In genomic region chr9:32550609-32551490, GRCh38 we compare ENCODE assay signal across 1 cellular context.
TF ChIP-seq lines count a peak whose summit lies in the region.

No MANE protein-coding gene starts in this region.

TF ChIP-seq in GM12878, 131 proteins besides CTCF, POLR2A, EP300 and RAD21 (continues in another document):
- peak; percentile 11; the same call in 1 of the 2 replicates for TF ChIP-seq EED (IDR thresholded peaks at IDR 0.05; ENCODE audit: low read depth)
- no peak for TF ChIP-seq MAX (IDR thresholded peaks at IDR 0.05; ENCODE audit: low read depth, low read length)
- peak; percentile 13; the same call in 1 of the 2 replicates for TF ChIP-seq RAD51 (IDR thresholded peaks at IDR 0.05)
- TF ChIP-seq REST (IDR thresholded peaks at IDR 0.05; ENCODE audit: low read depth, low read length): no peak
- no peak for TF ChIP-seq JUND (IDR thresholded peaks at IDR 0.05; ENCODE audit: low read depth, low read length)
- TF ChIP-seq BCLAF1 (IDR thresholded peaks at IDR 0.05): no peak
- no peak; the same call in 1 of the 2 replicates for TF ChIP-seq SMAD5 (IDR thresholded peaks at IDR 0.05; ENCODE audit: low read depth)
- TF ChIP-seq RFX5 (IDR thresholded peaks at IDR 0.05; ENCODE audit: low read depth, low read length): peak; percentile 55; the same call in 1 of the 2 replicates
- TF ChIP-seq NKRF (conservative IDR thresholded peaks at IDR 0.05): peak; percentile 69
- TF ChIP-seq CEBPZ (IDR thresholded peaks at IDR 0.05; ENCODE audit: low read depth, low read length): no peak
- no peak for TF ChIP-seq ETV6 (conservative IDR thresholded peaks at IDR 0.05 in 1 of 2, IDR thresholded peaks at IDR 0.05 in 1 of 2; ENCODE audit: borderline replicate concordance in 1 of 2, low read depth in 1 of 2)
- TF ChIP-seq KDM1A (IDR thresholded peaks at IDR 0.05; ENCODE audit: borderline replicate concordance): no peak
- TF ChIP-seq BHLHE40 (IDR thresholded peaks at IDR 0.05; ENCODE audit: borderline replicate concordance in 1 of 2, low read depth in 2 of 2, low read length in 1 of 2): peak in 1 of 2 experiments; percentile 44; a peak in 1 of 4 replicates
- 0 out of 2 replicates have a peak, but pooled peaks have one; percentile 67 for TF ChIP-seq DPF2 (IDR thresholded peaks at IDR 0.05)
- TF ChIP-seq EZH2 (IDR thresholded peaks at IDR 0.05; ENCODE audit: borderline replicate concordance, control insufficient read depth, low read depth, low read length): no peak
- no peak for TF ChIP-seq TCF12 (IDR thresholded peaks at IDR 0.05; ENCODE audit: low read depth, low read length)
- TF ChIP-seq MXI1 (IDR thresholded peaks at IDR 0.05; ENCODE audit: low read depth, low read length): peak; percentile 75; the same call in 1 of the 2 replicates
- TF ChIP-seq SIX5 (IDR thresholded peaks at IDR 0.05; ENCODE audit: low read depth, low read length, severe bottlenecking): no peak
- TF ChIP-seq SKIL (IDR thresholded peaks at IDR 0.05; ENCODE audit: low read depth, poor library complexity, severe bottlenecking): peak; percentile 22
- TF ChIP-seq ZBED1 (IDR thresholded peaks at IDR 0.05; ENCODE audit: borderline replicate concordance): no peak
- no peak for TF ChIP-seq CUX1 (IDR thresholded peaks at IDR 0.05; ENCODE audit: insufficient replicate concordance, low read depth, low read length)
- no peak for TF ChIP-seq TCF7 (IDR thresholded peaks at IDR 0.05; ENCODE audit: borderline replicate concordance)
- TF ChIP-seq CBFB (IDR thresholded peaks at IDR 0.05; ENCODE audit: low read depth): peak; percentile 65; the same call in 1 of the 2 replicates
- TF ChIP-seq RELA (IDR thresholded peaks at IDR 0.05; ENCODE audit: borderline replicate concordance, partially characterized antibody): no peak
- TF ChIP-seq ZNF592 (IDR thresholded peaks at IDR 0.05): no peak
- TF ChIP-seq MEF2B (IDR thresholded peaks at IDR 0.05; ENCODE audit: partially characterized antibody, poor library complexity, severe bottlenecking): peak; percentile 53
